Comparison of ENCODE assay signal across 8 cellular contexts in genomic region chr3:138180375-138181029, GRCh38. TPM values are rescaled to one million over a fixed set of nuclear protein-coding genes. Genes with fewer than 3 reads are reported as not detected.
DNase-seq lines count a peak whose midpoint lies in the region; ATAC-seq, FAIRE-seq and TF ChIP-seq lines count a peak whose summit lies in the region.

No MANE protein-coding gene starts in this region.

- no peak overlapping the region for H3K4me3 Mint-ChIP-seq in mesothelial cell of epicardium

- H4K20me1 ChIP-seq in DND-41 (ENCODE audit: insufficient read depth, low read length), result no peaks in the 10 kb centered on the region

- H3K27ac Mint-ChIP-seq in mesothelial cell of epicardium, result no peak overlapping the region

- no peaks in the 10 kb centered on the region for H3K79me2 ChIP-seq in DND-41 (ENCODE audit: insufficient read depth, low read length)

- intact Hi-C loops in Panc1 (cut with micrococcal nuclease; ENCODE audit: unreplicated experiment), result loop anchor here (5.0 kb wide), 2 partner anchors 147 to 237 kb away; partner anchors contain the start of gene NME9

- DNase-seq in DND-41, result peak; percentile 31
- DNase-seq in Panc1 (ENCODE audit: low read depth, low spot score), result no peak
- peak; percentile 49 for DNase-seq in bronchial epithelial cell (ENCODE audit: low read depth)
- peak; percentile 46 for DNase-seq in medulla oblongata (ENCODE audit: extremely low spot score)
- no peak for DNase-seq in HK-2 (ENCODE audit: unreplicated experiment)
- no peak for DNase-seq in mesothelial cell of epicardium (ENCODE audit: low spot score in 2 of 2, unreplicated experiment in 2 of 2)

- H3K4me1 Mint-ChIP-seq in mesothelial cell of epicardium, result peaks cover 3% of the 10 kb centered on the region

- in situ Hi-C loops in Panc1 (cut with HindIII; ENCODE audit: low pct_unique_long_range_greater_than_20kb, low sequenced_read_pairs), result no loop called here

- peaks cover under 1% of the 10 kb centered on the region; the same call in 1 of the 2 replicates for H3K4me1 ChIP-seq in DND-41 (ENCODE audit: insufficient read depth, low read length)
- H3K4me1 ChIP-seq in Panc1 (ENCODE audit: control insufficient read depth, insufficient read depth, low read length), result no peaks in the 10 kb centered on the region

- H3K9me3 ChIP-seq in DND-41 (ENCODE audit: insufficient read depth, low read length, severe bottlenecking) (no peaks in the 10 kb centered on the region), Panc1 (ENCODE audit: control insufficient read depth, insufficient read depth, low read depth, low read length) (no peaks in the 10 kb centered on the region)

- no peaks in the 10 kb centered on the region for H3K9me3 Mint-ChIP-seq in mesothelial cell of epicardium

- H3K36me3 Mint-ChIP-seq in mesothelial cell of epicardium, result no peaks in the 10 kb centered on the region

- H3K27ac ChIP-seq in DND-41 (ENCODE audit: low read length) (no peak overlapping the region), Panc1 (ENCODE audit: low read length) (no peak overlapping the region)

- POLR2A ChIA-PET in Panc1 (lab: Charles Lee), result no interaction called here

- no peak overlapping the region for H2AFZ ChIP-seq in DND-41 (ENCODE audit: low read depth, low read length)

- H3K36me3 ChIP-seq in DND-41 (ENCODE audit: insufficient read depth, low read length) (no peaks in the 10 kb centered on the region), Panc1 (ENCODE audit: control insufficient read depth, insufficient read depth, low read length) (no peaks in the 10 kb centered on the region), bronchial epithelial cell (ENCODE audit: control insufficient read depth, insufficient read depth, low read length) (no peaks in the 10 kb centered on the region)

- peak; percentile 58 for TF ChIP-seq CTCF in DND-41 (IDR thresholded peaks at IDR 0.05; ENCODE audit: borderline replicate concordance, extremely low read depth, low read length, poor library complexity, severe bottlenecking)
- TF ChIP-seq CTCF in LNCAP (IDR thresholded peaks at IDR 0.05), result peak; percentile 70
- peak; percentile 76; the same call in 1 of the 2 replicates for TF ChIP-seq CTCF in Panc1 (IDR thresholded peaks at IDR 0.05)
- TF ChIP-seq CTCF in bronchial epithelial cell (IDR thresholded peaks at IDR 0.05; ENCODE audit: insufficient read depth, low read length, severe bottlenecking), result peak; percentile 43
- no peak for TF ChIP-seq CTCF in mesothelial cell of epicardium (IDR thresholded peaks at IDR 0.05; ENCODE audit: unreplicated experiment)

- peaks cover 17% of the 10 kb centered on the region for H3K27me3 Mint-ChIP-seq in mesothelial cell of epicardium (ENCODE audit: low read depth)

- H3K9ac ChIP-seq in DND-41 (ENCODE audit: low read depth, low read length), result no peak overlapping the region

- CTCF ChIA-PET in Panc1 (lab: Charles Lee), result no interaction called here

- no peak for FAIRE-seq in bronchial epithelial cell (lab: Jason Lieb, UNC)

- H3K4me2 ChIP-seq in DND-41 (ENCODE audit: insufficient read depth, low read length), result no peak overlapping the region

- ATAC-seq in DND-41 (ENCODE audit: insufficient read depth, low read depth) (peak; percentile 84), GM21529 (IDR thresholded peaks at IDR 0.05; ENCODE audit: unreplicated experiment) (peak; percentile 74), Panc1 (peak; percentile 96)

- H3K27me3 ChIP-seq in DND-41 (ENCODE audit: insufficient read depth, low read length, poor library complexity), result no peaks in the 10 kb centered on the region
- no peaks in the 10 kb centered on the region; the same call in 1 of the 2 replicates for H3K27me3 ChIP-seq in Panc1 (ENCODE audit: control insufficient read depth, insufficient read depth, low read length)
- H3K27me3 ChIP-seq in bronchial epithelial cell (ENCODE audit: control insufficient read depth, insufficient read depth, low read length), result no peaks in the 10 kb centered on the region

- no TSS peak for BruUV-seq in Panc1 (replicated peaks; lab: Mats Ljungman, UMichigan)

- H3K4me3 ChIP-seq in DND-41 (ENCODE audit: low read depth in 1 of 2, low read length in 2 of 2) (no peak overlapping the region), Panc1 (ENCODE audit: low read depth in 2 of 2, low read length in 2 of 2) (no peak overlapping the region), bronchial epithelial cell (ENCODE audit: low read depth, low read length) (no peak overlapping the region)

RNA-seq across cellular contexts. Expression of gene DBR1, which starts 5.8 kb away (rescaled TPM):
- total RNA-seq in Panc1 (2021; ENCODE audit: unreplicated experiment) (21.8 TPM), bronchial epithelial cell (10.5 and 17.9 TPM in 2 replicates), mesothelial cell of epicardium (19.3 to 21.1 TPM (median 21.0 TPM) in 3 replicates)
- 15.6 TPM for polyA plus RNA-seq in Panc1 (2012; ENCODE audit: insufficient read length)

RNA-seq across cellular contexts. Expression of gene ARMC8, which starts 6.6 kb away (rescaled TPM):
- total RNA-seq in Panc1 (2021; ENCODE audit: unreplicated experiment), result 56.0 TPM
- polyA plus RNA-seq in Panc1 (2012; ENCODE audit: insufficient read length), result 25.9 TPM
- 29.5 and 33.0 TPM in 2 replicates for total RNA-seq in bronchial epithelial cell
- total RNA-seq in mesothelial cell of epicardium, result 48.8 to 53.2 TPM (median 50.6 TPM) in 3 replicates

RNA-seq across cellular contexts. Expression of gene A4GNT, which starts 48.3 kb away (rescaled TPM):
- total RNA-seq in Panc1 (2021; ENCODE audit: unreplicated experiment) (not detected), bronchial epithelial cell (not detected in 2 replicates), mesothelial cell of epicardium (not detected in 3 replicates)
- 0.17 TPM for polyA plus RNA-seq in Panc1 (2012; ENCODE audit: insufficient read length)

Comparison
In these comparisons a context has a peak if more than half of its experiments do, and no peak if none do; other contexts are left out.
1. DNase-seq: peak in DND-41 (single experiment), bronchial epithelial cell (single experiment) and medulla oblongata (single experiment); none in Panc1 (single experiment), HK-2 (single experiment) and mesothelial cell of epicardium (0 of 2).
2. Peak in every context shown above with its lines, with median percentiles within 50 percentile points of each other: ATAC-seq.